26 cellular contexts compared by ENCODE assay signal in the genomic region with DNA sequence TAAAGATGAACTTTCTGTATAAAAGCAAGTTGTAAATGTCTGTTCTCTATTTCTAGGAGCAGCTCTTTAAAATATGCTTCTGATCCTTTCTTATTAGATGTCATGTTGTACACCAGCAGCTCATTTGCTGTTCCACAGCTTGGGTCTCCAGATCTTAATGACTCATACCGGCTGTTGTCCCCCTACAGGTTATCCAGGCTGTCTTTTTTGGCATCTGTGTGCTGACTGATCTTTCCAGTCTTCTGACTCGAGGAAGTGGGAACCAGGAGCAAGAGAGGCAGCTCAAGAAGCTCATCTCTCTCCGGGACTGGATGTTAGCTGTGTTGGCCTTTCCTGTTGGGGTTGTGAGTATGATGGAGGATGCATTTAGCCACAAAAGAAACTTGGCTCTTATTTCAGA.
DNase-seq lines count a peak whose midpoint lies in the region; ATAC-seq, FAIRE-seq and TF ChIP-seq lines count a peak whose summit lies in the region.
"Had no signal": no experiment of that assay in that cellular context is flagged by ENCODE, and none has a peak within 500 bp of the region (broad histone marks: within the 10 kb centered on the region; RNA-seq: fewer than 3 reads in every experiment).

No MANE protein-coding gene starts in this region.

- CTCF ChIA-PET in K562 (lab: Yijun Ruan, JAX; ENCODE audit: low intra/inter-chr PET ratio): no interaction called here

- H3K4me1 Mint-ChIP-seq in activated naive CD4-positive, alpha-beta T cell treated with anti-CD3 and anti-CD28 coated beads, Interleukin-2, amount 50 U/mL, for 24 hours: peaks cover 51% of the 10 kb centered on the region
- H3K4me1 Mint-ChIP-seq: activated B cell treated with CpG ODN at 0.5 μM for 24 hours had no signal

- intact Hi-C loops in K562 (cut with micrococcal nuclease) (no loop called here), spleen (cut with DNase I; ENCODE audit: low total_unique reads) (no loop called here)

- POLR2A ChIA-PET in K562 (lab: Yijun Ruan, JAX): interaction anchor here (0.9 to 1.1 kb wide), 2 partner anchors 20 to 28 kb away, joined by 3 read pairs; no protein-coding TSS in a partner anchor

- H3K79me2 ChIP-seq in K562 (ENCODE audit: control insufficient read depth, insufficient read depth, low read length): no peaks in the 10 kb centered on the region

- no peaks in the 10 kb centered on the region for H4K20me1 ChIP-seq in K562 (replicated peaks; ENCODE audit: control insufficient read depth, insufficient read depth, low read length)

- H2AFZ ChIP-seq in K562 (ENCODE audit: low read depth, low read length): peak overlapping the region; percentile 23; the same call in 1 of the 2 replicates

- peak overlapping the region; percentile 42 for H3K4me3 Mint-ChIP-seq in activated naive CD4-positive, alpha-beta T cell treated with anti-CD3 and anti-CD28 coated beads, Interleukin-2, amount 50 U/mL, for 24 hours
- H3K4me3 Mint-ChIP-seq: activated B cell treated with CpG ODN at 0.5 μM for 24 hours; effector memory CD8-positive, alpha-beta T cell; natural killer cell treated with Interleukin-12 subunit alpha and Interleukin-12 subunit beta and Interleukin-15 and Interleukin-18, amount 100 ng/mL, for 72 hours; T-helper 1 cell treated with Interleukin-12 subunit alpha and Interleukin-12 subunit beta and Interleukin-4 antibody, amounts not matched to agents 30 μg/mL and 1 μg/mL, for 36 hours had no signal

- TF ChIP-seq POLR2A in K562 (conservative IDR thresholded peaks at IDR 0.05) (no peak), spleen (IDR thresholded peaks at IDR 0.05) (no peak)

- TF ChIP-seq CTCF in K562 (IDR thresholded peaks at IDR 0.05 in 2 of 3, conservative IDR thresholded peaks at IDR 0.05 in 1 of 3; ENCODE audit: insufficient read depth in 2 of 3, low read depth in 1 of 3, low read length in 3 of 3) (0 out of 6 replicates have a peak, but pooled peaks of 2 of the 3 experiments have one; percentile 11 to 24), spleen (IDR thresholded peaks at IDR 0.05 in 8 of 11, conservative IDR thresholded peaks at IDR 0.05 in 3 of 11) (no peak)

- H3K36me3 ChIP-seq in K562 (ENCODE audit: control insufficient read depth, insufficient read depth, low read length) (peaks cover 23% of the 10 kb centered on the region; the same call in 2 of the 3 replicates), spleen (peaks cover 0 to 38% (median 4%) of the 10 kb centered on the region in 6 donors)
- H3K36me3 ChIP-seq: suprapubic skin had no signal

- peaks cover 33% of the 10 kb centered on the region for H3K36me3 Mint-ChIP-seq in activated naive CD4-positive, alpha-beta T cell treated with anti-CD3 and anti-CD28 coated beads, Interleukin-2, amount 50 U/mL, for 24 hours

- H3K9me3 ChIP-seq in K562 (replicated peaks; ENCODE audit: control insufficient read depth, insufficient read depth, low read depth, low read length): 0 out of 2 replicates have a peak, but pooled peaks cover 2% of the 10 kb centered on the region
- peaks cover 0 to 10% (median 1%) of the 10 kb centered on the region in 8 donors for H3K9me3 ChIP-seq in spleen
- H3K9me3 ChIP-seq: Caco-2, suprapubic skin had no signal

- no peak for DNase-seq in activated naive CD4-positive, alpha-beta T cell treated with Interleukin-2 at 50 U/mL for 16 hours
- DNase-seq in HT-29 (ENCODE audit: low spot score) (peak; percentile 4), K562 (ENCODE audit: extremely low read depth in 1 of 4, low spot score in 3 of 4) (peak in 3 of 4 experiments; percentile 23 to 58 (median 38)), pons (ENCODE audit: low spot score) (peak; percentile 28), spleen (no peak), D341Med (ENCODE audit: low spot score) (no peak), NCI-H1436 treated with DMSO at 0.1 percent for 48 hours (lab: John Stamatoyannopoulos, UW) (no peak)
- DNase-seq: activated B cell treated with CpG ODN at 0.5 μM for 24 hours; amniotic stem cell; effector memory CD8-positive, alpha-beta T cell; hypothalamus; KG1; kidney glomerular epithelial cell; NCI-H1048; NCI-H2107; OCI-M1; SHP77 treated with DMSO at 0.1 percent for 48 hours; small intestine; stimulated activated CD4-positive, alpha-beta T cell treated with anti-CD3 and anti-CD28 coated beads, Interleukin-4, amount 100 ng/mL, for 24 hours had no signal

- in situ Hi-C loops in K562 (cut with MboI): no loop called here

- no peaks in the 10 kb centered on the region for H3K4me1 ChIP-seq in K562 (replicated peaks in 1 of 2; ENCODE audit: control insufficient read depth in 2 of 2, insufficient read depth in 2 of 2, low read length in 2 of 2)
- H3K4me1 ChIP-seq in spleen: peaks cover 0 to 13% (median 0%) of the 10 kb centered on the region in 6 donors
- H3K4me1 ChIP-seq: Caco-2, suprapubic skin had no signal

- BruUV-seq in K562 (replicated peaks; lab: Mats Ljungman, UMichigan): no TSS peak

- peak; percentile 48 for FAIRE-seq in K562 (lab: Jason Lieb, UNC)
- FAIRE-seq: GM12892, small intestine had no signal

- no peak overlapping the region for H3K27ac ChIP-seq in K562 (ENCODE audit: extremely low read depth, low read depth, low read length)
- H3K27ac ChIP-seq in spleen: no peak overlapping the region
- H3K27ac ChIP-seq: suprapubic skin had no signal

- no peaks in the 10 kb centered on the region for H3K9me1 ChIP-seq in K562 (ENCODE audit: control insufficient read depth, insufficient read depth, low read length)

- TF ChIP-seq RAD21 in K562 (CRISPR knock-in tag; conservative IDR thresholded peaks at IDR 0.05 in 1 of 2, IDR thresholded peaks at IDR 0.05 in 1 of 2): no peak

- H3K4me2 ChIP-seq in K562 (ENCODE audit: insufficient read depth, low read length): no peak overlapping the region

- no peaks in the 10 kb centered on the region for H3K27me3 Mint-ChIP-seq in activated naive CD4-positive, alpha-beta T cell treated with anti-CD3 and anti-CD28 coated beads, Interleukin-2, amount 50 U/mL, for 24 hours
- H3K27me3 Mint-ChIP-seq: activated B cell treated with CpG ODN at 0.5 μM for 24 hours; effector memory CD8-positive, alpha-beta T cell; natural killer cell treated with Interleukin-12 subunit alpha and Interleukin-12 subunit beta and Interleukin-15 and Interleukin-18, amount 100 ng/mL, for 72 hours; progenitor cell of endocrine pancreas had no signal

- no peak for TF ChIP-seq EP300 in K562 (IDR thresholded peaks at IDR 0.05; ENCODE audit: low read length)

- ATAC-seq in K562: peak; percentile 89
- ATAC-seq: effector memory CD8-positive, alpha-beta T cell; natural killer cell treated with Interleukin-12 subunit alpha and Interleukin-12 subunit beta and Interleukin-15 and Interleukin-18, amount 100 ng/mL, for 72 hours had no signal

- H3K9me3 Mint-ChIP-seq in activated naive CD4-positive, alpha-beta T cell treated with anti-CD3 and anti-CD28 coated beads, Interleukin-2, amount 50 U/mL, for 24 hours: peaks cover 14% of the 10 kb centered on the region
- H3K9me3 Mint-ChIP-seq: effector memory CD8-positive, alpha-beta T cell; natural killer cell treated with Interleukin-12 subunit alpha and Interleukin-12 subunit beta and Interleukin-15 and Interleukin-18, amount 100 ng/mL, for 72 hours had no signal

- H3K4me3 ChIP-seq in K562 (no peak overlapping the region), spleen (no peak overlapping the region)
- H3K4me3 ChIP-seq: suprapubic skin had no signal

- H3K27me3 ChIP-seq in K562 (ENCODE audit: control insufficient read depth in 2 of 2, insufficient read depth in 2 of 2, low read length in 2 of 2) (no peaks in the 10 kb centered on the region), spleen (replicated peaks in 1 of 7) (no peaks in the 10 kb centered on the region)
- H3K27me3 ChIP-seq: suprapubic skin had no signal

- H3K27ac Mint-ChIP-seq in activated naive CD4-positive, alpha-beta T cell treated with anti-CD3 and anti-CD28 coated beads, Interleukin-2, amount 50 U/mL, for 24 hours: peak overlapping the region; percentile 92
- H3K27ac Mint-ChIP-seq: activated B cell treated with CpG ODN at 0.5 μM for 24 hours; effector memory CD8-positive, alpha-beta T cell; natural killer cell treated with Interleukin-12 subunit alpha and Interleukin-12 subunit beta and Interleukin-15 and Interleukin-18, amount 100 ng/mL, for 72 hours; progenitor cell of endocrine pancreas; T-helper 1 cell treated with Interleukin-12 subunit alpha and Interleukin-12 subunit beta and Interleukin-4 antibody, amounts not matched to agents 30 μg/mL and 1 μg/mL, for 36 hours had no signal

- H3K9ac ChIP-seq in K562 (ENCODE audit: insufficient read depth in 1 of 2, low read depth in 2 of 2, low read length in 2 of 2): no peak overlapping the region

- WGBS in K562 (ENCODE audit: insufficient coverage, low coverage, missing lambda C conversion rate): 27% methylated on average over 3 of the region's 3 CpGs
- WGBS in spleen, 5 donors: 82 to 88% (median 84%) methylated on average over 3 of the region's 3 CpGs

TF ChIP-seq in K562, 482 proteins besides CTCF, POLR2A, EP300 and RAD21 (continues in another document):
- TF ChIP-seq ZNF316 (IDR thresholded peaks at IDR 0.05) (no peak), YY1 (IDR thresholded peaks at IDR 0.05; ENCODE audit: borderline replicate concordance in 1 of 3, control insufficient read depth in 1 of 3, extremely low read depth in 1 of 3, insufficient read depth in 3 of 3, insufficient read length in 1 of 3, insufficient replicate concordance in 2 of 3, low read depth in 1 of 3, low read length in 2 of 3) (no peak), CHD4 (IDR thresholded peaks at IDR 0.05; ENCODE audit: insufficient read depth, insufficient replicate concordance, low read depth, low read length, poor library complexity, severe bottlenecking) (no peak)
- TF ChIP-seq, protein P1, sequence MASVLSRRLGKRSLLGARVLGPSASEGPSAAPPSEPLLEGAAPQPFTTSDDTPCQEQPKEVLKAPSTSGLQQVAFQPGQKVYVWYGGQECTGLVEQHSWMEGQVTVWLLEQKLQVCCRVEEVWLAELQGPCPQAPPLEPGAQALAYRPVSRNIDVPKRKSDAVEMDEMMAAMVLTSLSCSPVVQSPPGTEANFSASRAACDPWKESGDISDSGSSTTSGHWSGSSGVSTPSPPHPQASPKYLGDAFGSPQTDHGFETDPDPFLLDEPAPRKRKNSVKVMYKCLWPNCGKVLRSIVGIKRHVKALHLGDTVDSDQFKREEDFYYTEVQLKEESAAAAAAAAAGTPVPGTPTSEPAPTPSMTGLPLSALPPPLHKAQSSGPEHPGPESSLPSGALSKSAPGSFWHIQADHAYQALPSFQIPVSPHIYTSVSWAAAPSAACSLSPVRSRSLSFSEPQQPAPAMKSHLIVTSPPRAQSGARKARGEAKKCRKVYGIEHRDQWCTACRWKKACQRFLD (CRISPR knock-in tag; IDR thresholded peaks at IDR 0.05): no peak

Comparison
In these comparisons a context has a peak if more than half of its experiments do, and no peak if none do; other contexts are left out.
1. DNase-seq: peak in HT-29 (single experiment), K562 (3 of 4) and pons (single experiment); none in activated naive CD4-positive, alpha-beta T cell treated with Interleukin-2 at 50 U/mL for 16 hours (single experiment), spleen (single experiment), D341Med (single experiment) and NCI-H1436 treated with DMSO at 0.1 percent for 48 hours (single experiment).
2. CTCF ChIP-seq: peak in K562 (2 of 3); none in spleen (0 of 11).